Comparison of ENCODE assay signal across 1 cellular context in the genomic region with DNA sequence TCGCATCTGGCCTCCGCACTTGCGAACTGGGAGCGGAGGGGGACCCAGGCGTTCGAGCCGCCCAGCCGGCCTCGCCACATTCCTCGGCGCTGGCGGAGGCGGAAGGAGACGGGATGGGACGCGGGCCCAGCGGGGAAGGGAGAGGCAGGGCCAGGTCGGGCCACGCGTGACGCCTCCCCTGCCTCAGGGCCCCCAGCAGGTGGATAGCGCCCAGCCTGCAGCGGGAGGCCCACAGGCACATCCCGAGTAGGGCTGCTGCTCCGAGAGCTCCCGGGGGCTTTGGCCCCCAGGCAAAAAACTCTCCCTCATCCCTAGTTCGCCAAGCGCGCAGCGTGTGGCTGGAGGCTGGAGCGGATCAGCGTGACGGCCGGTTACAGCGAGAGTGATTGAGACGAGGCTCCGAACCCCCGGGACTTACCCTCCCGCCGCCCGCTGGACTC.
TF ChIP-seq lines count a peak whose summit lies in the region.

No MANE protein-coding gene starts in this region.

TF ChIP-seq in neural cell, 6 proteins besides CTCF, POLR2A, EP300 and RAD21:
- TF ChIP-seq EZH2 (IDR thresholded peaks at IDR 0.05; ENCODE audit: borderline replicate concordance, insufficient read depth, low read length, poor library complexity, severe bottlenecking), result no peak
- TF ChIP-seq TAF1 (IDR thresholded peaks at IDR 0.05; ENCODE audit: low read depth), result no peak
- no peak for TF ChIP-seq SMC3 (conservative IDR thresholded peaks at IDR 0.05; ENCODE audit: poor library complexity)
- no peak for TF ChIP-seq REST (IDR thresholded peaks at IDR 0.05; ENCODE audit: borderline replicate concordance)
- TF ChIP-seq MXI1 (conservative IDR thresholded peaks at IDR 0.05; ENCODE audit: poor library complexity, severe bottlenecking), result no peak
- no peak for TF ChIP-seq POLR2AphosphoS5 (IDR thresholded peaks at IDR 0.05)
